In genomic region chr22:39710380-39711117, GRCh38 we compare ENCODE assay signal across 17 cellular contexts.
A peak's percentile ranks its signal among the peaks of the same experiment; 100 is the strongest.
DNase-seq lines count a peak whose midpoint lies in the region; ATAC-seq lines count a peak whose summit lies in the region.
"Had no signal": no experiment of that assay in that cellular context is flagged by ENCODE, and none has a peak within 500 bp of the region (broad histone marks: within the 10 kb centered on the region; RNA-seq: fewer than 3 reads in every experiment).

No MANE protein-coding gene starts in this region.

- H3K9me3 Mint-ChIP-seq in stimulated activated effector memory CD8-positive, alpha-beta T cell treated with anti-CD3 and anti-CD28 coated beads, Interleukin-12 subunit alpha, Interleukin-12 subunit beta, amount 100 ng/mL, for 72 hours, result no peaks in the 10 kb centered on the region
- H3K9me3 Mint-ChIP-seq: CD4-positive, alpha-beta T cell had no signal

- peak overlapping the region; percentile 44 for H3K27ac Mint-ChIP-seq in stimulated activated effector memory CD8-positive, alpha-beta T cell treated with anti-CD3 and anti-CD28 coated beads, Interleukin-12 subunit alpha, Interleukin-12 subunit beta, amount 100 ng/mL, for 72 hours
- H3K27ac Mint-ChIP-seq: CD4-positive, alpha-beta T cell had no signal

- no peak overlapping the region for H3K4me3 Mint-ChIP-seq in stimulated activated effector memory CD8-positive, alpha-beta T cell treated with anti-CD3 and anti-CD28 coated beads, Interleukin-12 subunit alpha, Interleukin-12 subunit beta, amount 100 ng/mL, for 72 hours
- H3K4me3 Mint-ChIP-seq: CD4-positive, alpha-beta T cell had no signal

- peak; percentile 2 for DNase-seq in NCI-H2029 treated with DMSO at 0.1 percent for 48 hours (lab: John Stamatoyannopoulos, UW)
- DNase-seq in NCI-H2029 (lab: John Stamatoyannopoulos, UW), result no peak
- DNase-seq in NCI-H2196 (lab: John Stamatoyannopoulos, UW; ENCODE audit: unreplicated experiment), result peak; percentile 37
- peak; percentile 54 for DNase-seq in left ventricle myocardium superior
- no peak for DNase-seq in stimulated activated effector memory CD8-positive, alpha-beta T cell treated with anti-CD3 and anti-CD28 coated beads, Interleukin-12 subunit alpha, Interleukin-12 subunit beta, amount 100 ng/mL, for 72 hours (ENCODE audit: low spot score in 2 of 2)
- DNase-seq in pons (ENCODE audit: low spot score), result no peak
- no peak for DNase-seq in activated CD4-positive, CD25-positive, alpha-beta regulatory T cell treated with anti-CD3 and anti-CD28 coated beads, Interleukin-2, amount 50 U/mL, for 72 hours
- DNase-seq: 8988T; BE2C; Calu3; CD4-positive, alpha-beta T cell; DMS53; GM23248; HCEC 1CT; NCI-H1930; SIG-M5 had no signal

- H3K4me1 Mint-ChIP-seq in stimulated activated effector memory CD8-positive, alpha-beta T cell treated with anti-CD3 and anti-CD28 coated beads, Interleukin-12 subunit alpha, Interleukin-12 subunit beta, amount 100 ng/mL, for 72 hours, result no peaks in the 10 kb centered on the region

- no peaks in the 10 kb centered on the region for H3K36me3 Mint-ChIP-seq in stimulated activated effector memory CD8-positive, alpha-beta T cell treated with anti-CD3 and anti-CD28 coated beads, Interleukin-12 subunit alpha, Interleukin-12 subunit beta, amount 100 ng/mL, for 72 hours

- ATAC-seq in left ventricle myocardium superior (peak; percentile 59), HG02870 (IDR thresholded peaks at IDR 0.05; ENCODE audit: unreplicated experiment) (no peak)
- no peak for ATAC-seq in stimulated activated effector memory CD8-positive, alpha-beta T cell treated with anti-CD3 and anti-CD28 coated beads, Interleukin-12 subunit alpha, Interleukin-12 subunit beta, amount 100 ng/mL, for 72 hours

- intact Hi-C loops in left ventricle myocardium superior (cut with micrococcal nuclease), result no loop called here

Comparison
In these comparisons a context has a peak if more than half of its experiments do, and no peak if none do; other contexts are left out.
1. DNase-seq: peak in NCI-H2029 treated with DMSO at 0.1 percent for 48 hours (single experiment), NCI-H2196 (single experiment) and left ventricle myocardium superior (single experiment); none in NCI-H2029 (single experiment), stimulated activated effector memory CD8-positive, alpha-beta T cell treated with anti-CD3 and anti-CD28 coated beads, Interleukin-12 subunit alpha, Interleukin-12 subunit beta, amount 100 ng/mL, for 72 hours (0 of 2), pons (single experiment) and activated CD4-positive, CD25-positive, alpha-beta regulatory T cell treated with anti-CD3 and anti-CD28 coated beads, Interleukin-2, amount 50 U/mL, for 72 hours (single experiment).